In the genomic region with DNA sequence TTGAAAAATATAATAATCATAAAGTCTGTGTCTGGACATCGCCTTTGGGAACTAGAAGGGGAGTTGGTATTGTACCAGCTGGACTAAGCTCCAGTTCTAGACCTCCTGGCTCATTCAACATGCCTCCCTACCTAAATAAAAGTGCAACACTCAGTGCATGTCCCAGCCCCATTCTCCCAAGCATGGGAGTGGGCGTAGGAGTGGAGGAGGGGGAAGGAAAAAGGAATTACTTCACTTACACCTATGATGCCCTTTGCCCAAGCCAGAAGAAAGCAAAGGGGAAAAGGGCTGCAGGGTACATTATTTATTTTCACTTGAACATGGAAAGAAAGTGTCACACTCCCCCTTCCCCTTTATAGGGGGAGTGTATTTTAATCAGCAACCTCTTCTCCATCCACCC, we compare ENCODE assay signal across 21 cellular contexts. TPM values are rescaled to one million over a fixed set of nuclear protein-coding genes. Genes with fewer than 3 reads are reported as not detected.
DNase-seq lines count a peak whose midpoint lies in the region; ATAC-seq, FAIRE-seq and TF ChIP-seq lines count a peak whose summit lies in the region.
"Had no signal": no experiment of that assay in that cellular context is flagged by ENCODE, and none has a peak within 500 bp of the region (broad histone marks: within the 10 kb centered on the region; RNA-seq: fewer than 3 reads in every experiment).

No MANE protein-coding gene starts in this region.

- no peaks in the 10 kb centered on the region for H3K9me3 Mint-ChIP-seq in activated T-cell treated with anti-CD3 and anti-CD28 coated beads, Interleukin-2, amount 50 U/mL, for 24 hours
- no peaks in the 10 kb centered on the region for H3K9me3 Mint-ChIP-seq in activated T-cell treated with anti-CD3 and anti-CD28 coated beads, Interleukin-2, amount 50 U/mL, for 72 hours
- no peaks in the 10 kb centered on the region for H3K9me3 Mint-ChIP-seq in endothelial cell (ENCODE audit: unreplicated experiment)
- H3K9me3 Mint-ChIP-seq in stimulated activated effector memory CD8-positive, alpha-beta T cell treated with anti-CD3 and anti-CD28 coated beads, Interleukin-12 subunit alpha, Interleukin-12 subunit beta, amount 100 ng/mL, for 72 hours, result no peaks in the 10 kb centered on the region

- H3K27me3 Mint-ChIP-seq in activated T-cell treated with anti-CD3 and anti-CD28 coated beads, Interleukin-2, amount 50 U/mL, for 24 hours, result no peaks in the 10 kb centered on the region
- H3K27me3 Mint-ChIP-seq in activated T-cell treated with anti-CD3 and anti-CD28 coated beads, Interleukin-2, amount 50 U/mL, for 72 hours (ENCODE audit: low read depth), result no peaks in the 10 kb centered on the region
- peaks cover 11% of the 10 kb centered on the region for H3K27me3 Mint-ChIP-seq in endothelial cell (ENCODE audit: unreplicated experiment)

- DNase-seq in activated T-cell treated with anti-CD3 and anti-CD28 coated beads, Interleukin-2, amount 50 U/mL, for 24 hours, result no peak
- no peak for DNase-seq in activated T-cell treated with anti-CD3 and anti-CD28 coated beads, Interleukin-2, amount 50 U/mL, for 72 hours
- DNase-seq in endothelial cell (ENCODE audit: low spot score), result no peak
- DNase-seq in stimulated activated effector memory CD8-positive, alpha-beta T cell treated with anti-CD3 and anti-CD28 coated beads, Interleukin-12 subunit alpha, Interleukin-12 subunit beta, amount 100 ng/mL, for 72 hours (ENCODE audit: low spot score in 2 of 2), result no peak
- no peak for DNase-seq in NCI-H1048 (lab: John Stamatoyannopoulos, UW)
- no peak for DNase-seq in RCC 7860 (ENCODE audit: low spot score)
- no peak for DNase-seq in T-helper 1 cell
- DNase-seq: activated CD8-positive, alpha-beta memory T cell treated with anti-CD3 and anti-CD28 coated beads for 24 hours; body of pancreas; cortex of kidney; foreskin keratinocyte; NCI-H187; NK-92 treated with Interleukin-12 subunit alpha and Interleukin-12 subunit beta, amount 100 ng/mL, for 24 hours; retina; RPMI8226; stimulated activated CD4-positive, alpha-beta T cell treated with anti-CD3 and anti-CD28 coated beads, Interleukin-15, amount 100 ng/mL, for 24 hours; stimulated activated naive CD4-positive, alpha-beta T cell treated with Interleukin-2 at 50 U/mL for 16 hours had no signal

- FAIRE-seq in RCC 7860 (lab: Jason Lieb, UNC), result no peak
- FAIRE-seq: GM18507 had no signal

- ATAC-seq in activated T-cell treated with anti-CD3 and anti-CD28 coated beads, Interleukin-2, amount 50 U/mL, for 72 hours (replicated peaks in 1 of 2), result no peak
- no peak for ATAC-seq in stimulated activated effector memory CD8-positive, alpha-beta T cell treated with anti-CD3 and anti-CD28 coated beads, Interleukin-12 subunit alpha, Interleukin-12 subunit beta, amount 100 ng/mL, for 72 hours
- ATAC-seq: body of pancreas, foreskin keratinocyte had no signal

- H3K27ac Mint-ChIP-seq in activated T-cell treated with anti-CD3 and anti-CD28 coated beads, Interleukin-2, amount 50 U/mL, for 24 hours, result peak overlapping the region; percentile 87
- no peak overlapping the region for H3K27ac Mint-ChIP-seq in activated T-cell treated with anti-CD3 and anti-CD28 coated beads, Interleukin-2, amount 50 U/mL, for 72 hours
- H3K27ac Mint-ChIP-seq in endothelial cell (ENCODE audit: unreplicated experiment), result peak overlapping the region; percentile 64
- H3K27ac Mint-ChIP-seq in stimulated activated effector memory CD8-positive, alpha-beta T cell treated with anti-CD3 and anti-CD28 coated beads, Interleukin-12 subunit alpha, Interleukin-12 subunit beta, amount 100 ng/mL, for 72 hours, result peak overlapping the region; percentile 76

- TF ChIP-seq CTCF in endothelial cell (IDR thresholded peaks at IDR 0.05; ENCODE audit: unreplicated experiment), result no peak

- peaks cover 97% of the 10 kb centered on the region for H3K36me3 Mint-ChIP-seq in activated T-cell treated with anti-CD3 and anti-CD28 coated beads, Interleukin-2, amount 50 U/mL, for 24 hours (ENCODE audit: low read depth)
- peaks cover 17 to 38% of the 10 kb centered on the region in 2 donors for H3K36me3 Mint-ChIP-seq in activated T-cell treated with anti-CD3 and anti-CD28 coated beads, Interleukin-2, amount 50 U/mL, for 72 hours (ENCODE audit: insufficient read depth in 2 of 2)
- H3K36me3 Mint-ChIP-seq in endothelial cell (ENCODE audit: low read depth, unreplicated experiment), result peaks cover 43% of the 10 kb centered on the region
- peaks cover 83% of the 10 kb centered on the region for H3K36me3 Mint-ChIP-seq in stimulated activated effector memory CD8-positive, alpha-beta T cell treated with anti-CD3 and anti-CD28 coated beads, Interleukin-12 subunit alpha, Interleukin-12 subunit beta, amount 100 ng/mL, for 72 hours

- peaks cover 56% of the 10 kb centered on the region for H3K4me1 Mint-ChIP-seq in activated T-cell treated with anti-CD3 and anti-CD28 coated beads, Interleukin-2, amount 50 U/mL, for 24 hours (ENCODE audit: low read depth)
- peaks cover 44% of the 10 kb centered on the region for H3K4me1 Mint-ChIP-seq in activated T-cell treated with anti-CD3 and anti-CD28 coated beads, Interleukin-2, amount 50 U/mL, for 72 hours (ENCODE audit: low read depth)
- H3K4me1 Mint-ChIP-seq in endothelial cell (ENCODE audit: unreplicated experiment), result peaks cover 52% of the 10 kb centered on the region
- peaks cover 30% of the 10 kb centered on the region for H3K4me1 Mint-ChIP-seq in stimulated activated effector memory CD8-positive, alpha-beta T cell treated with anti-CD3 and anti-CD28 coated beads, Interleukin-12 subunit alpha, Interleukin-12 subunit beta, amount 100 ng/mL, for 72 hours

- H3K4me3 Mint-ChIP-seq in activated T-cell treated with anti-CD3 and anti-CD28 coated beads, Interleukin-2, amount 50 U/mL, for 24 hours, result no peak overlapping the region
- H3K4me3 Mint-ChIP-seq in activated T-cell treated with anti-CD3 and anti-CD28 coated beads, Interleukin-2, amount 50 U/mL, for 72 hours, result no peak overlapping the region
- H3K4me3 Mint-ChIP-seq in endothelial cell (ENCODE audit: unreplicated experiment), result peak overlapping the region; percentile 71
- H3K4me3 Mint-ChIP-seq in stimulated activated effector memory CD8-positive, alpha-beta T cell treated with anti-CD3 and anti-CD28 coated beads, Interleukin-12 subunit alpha, Interleukin-12 subunit beta, amount 100 ng/mL, for 72 hours, result no peak overlapping the region

TF ChIP-seq in PFSK-1, 5 proteins besides CTCF, POLR2A, EP300 and RAD21:
- TF ChIP-seq, protein P1, sequence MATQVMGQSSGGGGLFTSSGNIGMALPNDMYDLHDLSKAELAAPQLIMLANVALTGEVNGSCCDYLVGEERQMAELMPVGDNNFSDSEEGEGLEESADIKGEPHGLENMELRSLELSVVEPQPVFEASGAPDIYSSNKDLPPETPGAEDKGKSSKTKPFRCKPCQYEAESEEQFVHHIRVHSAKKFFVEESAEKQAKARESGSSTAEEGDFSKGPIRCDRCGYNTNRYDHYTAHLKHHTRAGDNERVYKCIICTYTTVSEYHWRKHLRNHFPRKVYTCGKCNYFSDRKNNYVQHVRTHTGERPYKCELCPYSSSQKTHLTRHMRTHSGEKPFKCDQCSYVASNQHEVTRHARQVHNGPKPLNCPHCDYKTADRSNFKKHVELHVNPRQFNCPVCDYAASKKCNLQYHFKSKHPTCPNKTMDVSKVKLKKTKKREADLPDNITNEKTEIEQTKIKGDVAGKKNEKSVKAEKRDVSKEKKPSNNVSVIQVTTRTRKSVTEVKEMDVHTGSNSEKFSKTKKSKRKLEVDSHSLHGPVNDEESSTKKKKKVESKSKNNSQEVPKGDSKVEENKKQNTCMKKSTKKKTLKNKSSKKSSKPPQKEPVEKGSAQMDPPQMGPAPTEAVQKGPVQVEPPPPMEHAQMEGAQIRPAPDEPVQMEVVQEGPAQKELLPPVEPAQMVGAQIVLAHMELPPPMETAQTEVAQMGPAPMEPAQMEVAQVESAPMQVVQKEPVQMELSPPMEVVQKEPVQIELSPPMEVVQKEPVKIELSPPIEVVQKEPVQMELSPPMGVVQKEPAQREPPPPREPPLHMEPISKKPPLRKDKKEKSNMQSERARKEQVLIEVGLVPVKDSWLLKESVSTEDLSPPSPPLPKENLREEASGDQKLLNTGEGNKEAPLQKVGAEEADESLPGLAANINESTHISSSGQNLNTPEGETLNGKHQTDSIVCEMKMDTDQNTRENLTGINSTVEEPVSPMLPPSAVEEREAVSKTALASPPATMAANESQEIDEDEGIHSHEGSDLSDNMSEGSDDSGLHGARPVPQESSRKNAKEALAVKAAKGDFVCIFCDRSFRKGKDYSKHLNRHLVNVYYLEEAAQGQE (IDR thresholded peaks at IDR 0.05; ENCODE audit: insufficient read depth in 1 of 2, low read depth in 2 of 2, low read length in 2 of 2), result no peak
- TF ChIP-seq POLR2AphosphoS5 (IDR thresholded peaks at IDR 0.05; ENCODE audit: low read depth, low read length), result peak; percentile 15; the same call in 1 of the 2 replicates
- no peak for TF ChIP-seq FOXP2 (optimal IDR thresholded peaks at IDR 0.05; ENCODE audit: borderline replicate concordance, extremely low read depth, extremely low read length, insufficient read depth)
- TF ChIP-seq SIN3A (IDR thresholded peaks at IDR 0.05; ENCODE audit: borderline replicate concordance, insufficient read depth, low read length), result no peak
- no peak for TF ChIP-seq TAF1 (IDR thresholded peaks at IDR 0.05; ENCODE audit: borderline replicate concordance, insufficient read depth, low read length)

RNA-seq across cellular contexts. Expression of a gene that starts 3.1 kb away (rescaled TPM):
- total RNA-seq in activated T-cell treated with anti-CD3 and anti-CD28 coated beads, Interleukin-2, amount 50 U/mL, for 72 hours, result 10 to 100 TPM; 82.0 to 87.2 TPM
- 42.2 TPM for polyA plus RNA-seq in PFSK-1 (2012; ENCODE audit: insufficient read length, low read depth)
- total RNA-seq in endothelial cell (ENCODE audit: unreplicated experiment), result 20.5 TPM

RNA-seq across cellular contexts. Expression of a gene that starts 3.2 kb away (rescaled TPM):
- total RNA-seq in activated T-cell treated with anti-CD3 and anti-CD28 coated beads, Interleukin-2, amount 50 U/mL, for 72 hours, result 100 to 1,000 TPM; 117 to 122 TPM
- 671 TPM for polyA plus RNA-seq in PFSK-1 (2012; ENCODE audit: insufficient read length, low read depth)
- 73.8 TPM for total RNA-seq in endothelial cell (ENCODE audit: unreplicated experiment)

RNA-seq across cellular contexts. Expression of a gene that starts 11.4 kb away (rescaled TPM):
- total RNA-seq in activated T-cell treated with anti-CD3 and anti-CD28 coated beads, Interleukin-2, amount 50 U/mL, for 72 hours, result 10 to 100 TPM; 49.8 to 51.3 TPM
- polyA plus RNA-seq in PFSK-1 (2012; ENCODE audit: insufficient read length, low read depth), result 49.3 TPM
- total RNA-seq in endothelial cell (ENCODE audit: unreplicated experiment), result 133 TPM

RNA-seq across cellular contexts. Expression of a gene that starts 22.9 kb away (rescaled TPM):
- total RNA-seq in activated T-cell treated with anti-CD3 and anti-CD28 coated beads, Interleukin-2, amount 50 U/mL, for 72 hours, result 1 to 10 TPM; 5.7 to 7.1 TPM
- not detected for polyA plus RNA-seq in PFSK-1 (2012; ENCODE audit: insufficient read length, low read depth)
- total RNA-seq in endothelial cell (ENCODE audit: unreplicated experiment), result 7.3 TPM
- total RNA-seq: Daoy, H4 had no signal

RNA-seq across cellular contexts. Expression of a gene that starts 31.7 kb away (rescaled TPM):
- total RNA-seq in activated T-cell treated with anti-CD3 and anti-CD28 coated beads, Interleukin-2, amount 50 U/mL, for 72 hours, result under 1 TPM in 1 of 2 donors, not detected in 1; 0.31 TPM
- polyA plus RNA-seq in PFSK-1 (2012; ENCODE audit: insufficient read length, low read depth), result 0.34 TPM
- 0.13 TPM for total RNA-seq in endothelial cell (ENCODE audit: unreplicated experiment)
